ENCODE assay signal across 1 cellular context in genomic region chr22:37896181-37896592, GRCh38.
TF ChIP-seq lines count a peak whose summit lies in the region.

No MANE protein-coding gene starts in this region.

TF ChIP-seq in GM23338, 12 proteins besides CTCF, POLR2A, EP300 and RAD21 (continued from another document):
- TF ChIP-seq ZNF462 (CRISPR knock-in tag; IDR thresholded peaks at IDR 0.05): no peak
